ENCODE assay signal across 8 cellular contexts in genomic region chr21:36976882-36977651, GRCh38. TPM values are rescaled to one million over a fixed set of nuclear protein-coding genes. Genes with fewer than 3 reads are reported as not detected.
DNase-seq lines count a peak whose midpoint lies in the region; ATAC-seq and TF ChIP-seq lines count a peak whose summit lies in the region.

No MANE protein-coding gene starts in this region.

- H3K4me3 Mint-ChIP-seq in HFFc6 (peak overlapping the region; percentile 71), T-helper 17 cell (no peak overlapping the region)

- H3K27me3 Mint-ChIP-seq in HFFc6 (ENCODE audit: insufficient read depth) (peaks cover 2% of the 10 kb centered on the region; the same call in 1 of the 2 replicates), T-helper 17 cell (peaks cover 8% of the 10 kb centered on the region)

- peak overlapping the region; percentile 73 for H3K4me3 ChIP-seq in ACC112 (ENCODE audit: low read depth, low read length)

- no peaks in the 10 kb centered on the region for H3K27me3 ChIP-seq in ACC112 (ENCODE audit: insufficient read depth, low read length)

- H3K27ac ChIP-seq in ACC112 (ENCODE audit: low read depth, low read length), result peak overlapping the region; percentile 25; the same call in 1 of the 2 replicates

- peak overlapping the region; percentile 91 for H2AFZ ChIP-seq in ACC112 (ENCODE audit: low read length, unreplicated experiment)

- H3K36me3 Mint-ChIP-seq in HFFc6 (ENCODE audit: low read depth) (no peaks in the 10 kb centered on the region), T-helper 17 cell (ENCODE audit: low read depth) (no peaks in the 10 kb centered on the region)

- ATAC-seq in T-helper 17 cell, result peak; percentile 60

- H3K4me1 ChIP-seq in ACC112 (ENCODE audit: control insufficient read depth, insufficient read depth, low read length, unreplicated experiment), result peaks cover 4% of the 10 kb centered on the region

- peaks cover 20% of the 10 kb centered on the region for H3K4me1 Mint-ChIP-seq in HFFc6 (ENCODE audit: low read depth)
- H3K4me1 Mint-ChIP-seq in T-helper 17 cell, result peaks cover 8% of the 10 kb centered on the region

- no peaks in the 10 kb centered on the region for H3K36me3 ChIP-seq in ACC112 (ENCODE audit: insufficient read depth, low read length)

- H3K9me3 ChIP-seq in T-helper 17 cell (ENCODE audit: control insufficient read depth, low read length, poor library complexity, severe bottlenecking), result no peaks in the 10 kb centered on the region

- no peaks in the 10 kb centered on the region for H3K79me2 ChIP-seq in ACC112 (ENCODE audit: control insufficient read depth, insufficient read depth, low read length, unreplicated experiment)

- DNase-seq in GM10266 (ENCODE audit: extremely low spot score) (peak; percentile 64), HFFc6 (peak; percentile 80), NCI-H146 treated with DMSO at 0.1 percent for 48 hours (lab: John Stamatoyannopoulos, UW; ENCODE audit: unreplicated experiment) (peak; percentile 15), T-helper 17 cell (peak in 1 of 3 donors; percentile 34), ecto neural progenitor cell (ENCODE audit: low spot score) (peak; percentile 63), myocyte (ENCODE audit: low read depth) (peak; percentile 68)
- no peak for DNase-seq in NK-92 treated with Interleukin-12 subunit alpha and Interleukin-12 subunit beta, amount 100 ng/mL, for 24 hours (lab: John Stamatoyannopoulos, UW)

- H3K9me3 Mint-ChIP-seq in HFFc6, result no peaks in the 10 kb centered on the region

- TF ChIP-seq CTCF in GM10266 (IDR thresholded peaks at IDR 0.05; ENCODE audit: control insufficient read depth, insufficient read depth, low read depth, missing control alignments), result peak; percentile 74
- TF ChIP-seq CTCF in HFFc6 (IDR thresholded peaks at IDR 0.05), result peak; percentile 87

- H3K27ac Mint-ChIP-seq in HFFc6 (peak overlapping the region; percentile 69), T-helper 17 cell (no peak overlapping the region)

RNA-seq across cellular contexts. Expression of gene HLCS, which starts 10.6 kb away (rescaled TPM):
- total RNA-seq in HFFc6 (2021; fragmentation: NEBNext Ultra II Directional; extraction: Animal tissue kit (Norgen Biotek cat#: 25700)), result 10 to 100 TPM; 20.3 to 24.5 (median 22.2) TPM
- total RNA-seq in T-helper 17 cell (10 to 100 TPM; 14.4 to 16.3 TPM), myocyte (26.0 and 32.5 TPM in 2 replicates)
- polyA plus RNA-seq in myocyte (2012), result 24.7 TPM

RNA-seq across cellular contexts. Expression of gene RIPPLY3, which starts 29.4 kb away (rescaled TPM):
- not detected for total RNA-seq in HFFc6 (2021; fragmentation: NEBNext Ultra II Directional; extraction: Animal tissue kit (Norgen Biotek cat#: 25700))
- total RNA-seq in T-helper 17 cell (not detected), myocyte (not detected in 2 replicates)
- polyA plus RNA-seq in myocyte (2012), result not detected
